In genomic region chr20:49832632-49833327, GRCh38 we compare ENCODE assay signal across 13 cellular contexts. TPM values are rescaled to one million over a fixed set of nuclear protein-coding genes. Genes with fewer than 3 reads are reported as not detected.
DNase-seq lines count a peak whose midpoint lies in the region; ATAC-seq and TF ChIP-seq lines count a peak whose summit lies in the region.
"Had no signal": no experiment of that assay in that cellular context is flagged by ENCODE, and none has a peak within 500 bp of the region (broad histone marks: within the 10 kb centered on the region; RNA-seq: fewer than 3 reads in every experiment).

No MANE protein-coding gene starts in this region.

- peak overlapping the region; percentile 2; the same call in 1 of the 2 replicates for H3K4me2 ChIP-seq in OCI-LY3 (ENCODE audit: low read length)

- H3K9ac ChIP-seq in OCI-LY3 (ENCODE audit: low read length) = no peak overlapping the region

- no peak overlapping the region for H3K4me3 Mint-ChIP-seq in CD14-positive monocyte
- H3K4me3 Mint-ChIP-seq: central memory CD8-positive, alpha-beta T cell; natural killer cell treated with Interleukin-12 subunit alpha and Interleukin-12 subunit beta and Interleukin-15 and Interleukin-18, amount 100 ng/mL, for 72 hours had no signal

- peaks cover 19% of the 10 kb centered on the region for H3K4me1 ChIP-seq in OCI-LY3 (ENCODE audit: low read length)
- H3K4me1 ChIP-seq in esophagus (ENCODE audit: control insufficient read depth in 2 of 2, insufficient read depth in 2 of 2, low read length in 1 of 2) = peaks cover 0 to 4% of the 10 kb centered on the region in 2 donors

- H3K36me3 ChIP-seq in OCI-LY3 (replicated peaks; ENCODE audit: low read depth, low read length) = peaks cover 48% of the 10 kb centered on the region
- peaks cover 0 to 5% of the 10 kb centered on the region in 2 donors for H3K36me3 ChIP-seq in esophagus (ENCODE audit: control insufficient read depth in 2 of 2, insufficient read depth in 2 of 2, low read length in 1 of 2)

- H3K79me2 ChIP-seq in OCI-LY3 (ENCODE audit: low read length) = 0 out of 2 replicates have a peak, but pooled peaks cover 6% of the 10 kb centered on the region

- H3K36me3 Mint-ChIP-seq in CD14-positive monocyte = peaks cover 49 to 66% of the 10 kb centered on the region in 2 donors

- no peak for DNase-seq in CD14-positive monocyte (ENCODE audit: low spot score)
- no peak for DNase-seq in omental fat pad (ENCODE audit: low spot score)
- no peak for DNase-seq in superior temporal gyrus (ENCODE audit: extremely low spot score)
- DNase-seq in HuH-7 (ENCODE audit: low spot score) = no peak
- no peak for DNase-seq in SKM-1 treated with dmso at 0.1 percent for 144 hours (lab: John Stamatoyannopoulos, UW; ENCODE audit: unreplicated experiment)
- DNase-seq: activated CD4-positive, alpha-beta T cell treated with anti-CD3 and anti-CD28 coated beads, Interleukin-2, amount 50 U/mL, for 1 hour; C1 segment of cervical spinal cord; GF-D8 had no signal

- ATAC-seq in omental fat pad (ENCODE audit: low FRiP score) (peak; percentile 76), GM21528 (IDR thresholded peaks at IDR 0.05; ENCODE audit: low FRiP score, unreplicated experiment) (no peak)
- ATAC-seq: natural killer cell treated with Interleukin-12 subunit alpha and Interleukin-12 subunit beta and Interleukin-15 and Interleukin-18, amount 100 ng/mL, for 72 hours had no signal

- peaks cover 0 to 3% (median 0%) of the 10 kb centered on the region in 3 donors for H3K27me3 Mint-ChIP-seq in CD14-positive monocyte (ENCODE audit: low read depth in 3 of 3)
- H3K27me3 Mint-ChIP-seq: central memory CD8-positive, alpha-beta T cell; natural killer cell treated with Interleukin-12 subunit alpha and Interleukin-12 subunit beta and Interleukin-15 and Interleukin-18, amount 100 ng/mL, for 72 hours had no signal

- H3K4me3 ChIP-seq in OCI-LY3 (ENCODE audit: low read length) = no peak overlapping the region
- H3K4me3 ChIP-seq in esophagus (ENCODE audit: low read depth in 1 of 2, low read length in 2 of 2) = no peak overlapping the region

- H3K27me3 ChIP-seq in OCI-LY3 (ENCODE audit: low read depth, low read length) (no peaks in the 10 kb centered on the region), esophagus (ENCODE audit: control insufficient read depth in 1 of 2, insufficient read depth in 2 of 2, low read length in 2 of 2) (no peaks in the 10 kb centered on the region)

- H3K4me1 Mint-ChIP-seq in CD14-positive monocyte = peaks cover 27% of the 10 kb centered on the region

- no peaks in the 10 kb centered on the region for H3K9me3 ChIP-seq in OCI-LY3 (ENCODE audit: insufficient read depth, low read length)
- no peaks in the 10 kb centered on the region for H3K9me3 ChIP-seq in esophagus (ENCODE audit: control insufficient read depth in 2 of 2, insufficient read depth in 1 of 2, low read depth in 1 of 2, low read length in 1 of 2)

- no peaks in the 10 kb centered on the region for H3K9me3 Mint-ChIP-seq in CD14-positive monocyte
- H3K9me3 Mint-ChIP-seq: central memory CD8-positive, alpha-beta T cell; natural killer cell treated with Interleukin-12 subunit alpha and Interleukin-12 subunit beta and Interleukin-15 and Interleukin-18, amount 100 ng/mL, for 72 hours had no signal

- no peaks in the 10 kb centered on the region for H4K20me1 ChIP-seq in OCI-LY3 (ENCODE audit: insufficient read depth, low read length)

- peak overlapping the region; percentile 36 for H3K27ac ChIP-seq in OCI-LY3 (ENCODE audit: low read length)
- peak overlapping the region; percentile 31 to 82 for H3K27ac ChIP-seq in esophagus (ENCODE audit: low read depth in 2 of 2, low read length in 1 of 2)

- H2AFZ ChIP-seq in OCI-LY3 (ENCODE audit: low read depth, low read length) = no peak overlapping the region

- WGBS in esophagus, 2 donors = 82 to 87% methylated on average over 13 of the region's 13 CpGs

- intact Hi-C loops in CD14-positive monocyte (cut with micrococcal nuclease) = no loop called here

- peak overlapping the region; percentile 62 to 88 (median 85) for H3K27ac Mint-ChIP-seq in CD14-positive monocyte

- TF ChIP-seq CTCF in CD14-positive monocyte (IDR thresholded peaks at IDR 0.05) (no peak), OCI-LY3 (IDR thresholded peaks at IDR 0.05; ENCODE audit: low read depth, low read length) (no peak), omental fat pad (IDR thresholded peaks at IDR 0.05) (no peak)

RNA-seq across cellular contexts. Expression of gene SLC9A8, which starts 20.2 kb away (rescaled TPM):
- polyA plus RNA-seq in CD14-positive monocyte (1 to 10 TPM; 3.0 to 3.3 TPM), esophagus (10 to 100 TPM; 11.5 to 16.6 TPM)
- 10 to 100 TPM in 3 of 4 donors, 1 to 10 TPM in 1; 8.0 to 13.3 (median 10.7) TPM for total RNA-seq in omental fat pad
